ENCODE assay signal across 8 cellular contexts in the genomic region with DNA sequence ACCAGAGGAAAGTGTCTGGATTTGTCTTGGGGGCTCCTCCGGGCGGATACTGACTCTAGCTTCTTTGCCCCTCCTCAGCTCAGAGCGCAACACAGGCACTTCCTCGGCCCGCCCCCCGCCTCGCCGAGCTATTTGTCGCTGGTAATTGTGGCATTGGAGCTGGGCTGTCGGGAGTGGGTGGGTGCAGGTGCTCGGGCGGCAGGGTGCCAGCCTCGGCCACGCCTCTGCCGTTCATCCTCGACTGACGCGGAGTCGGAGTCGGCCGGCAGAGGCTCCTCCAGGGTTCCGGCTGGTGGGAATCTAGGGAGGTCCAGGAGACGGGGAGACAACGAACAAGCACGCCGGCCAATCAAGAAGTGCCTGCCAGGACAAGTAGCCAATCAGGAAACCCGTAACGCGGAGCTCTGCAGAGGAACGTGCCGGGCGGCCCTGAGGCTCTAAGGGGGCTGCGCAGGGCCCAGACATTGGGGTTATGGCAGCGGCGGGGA. TPM values are rescaled to one million over a fixed set of nuclear protein-coding genes. Genes with fewer than 3 reads are reported as not detected.
DNase-seq lines count a peak whose midpoint lies in the region; ATAC-seq and TF ChIP-seq lines count a peak whose summit lies in the region.

No MANE protein-coding gene starts in this region.

- TF ChIP-seq CTCF in DND-41 (IDR thresholded peaks at IDR 0.05; ENCODE audit: borderline replicate concordance, extremely low read depth, low read length, poor library complexity, severe bottlenecking): no peak
- no peak for TF ChIP-seq CTCF in WTC11 (IDR thresholded peaks at IDR 0.05)

- CTCF ChIA-PET in WTC11 (lab: Charles Lee): interaction anchor here (0.7 to 2.2 kb wide), 7 partner anchors 15 to 100 kb away, joined by 3 to 17 read pairs (median 4); no protein-coding TSS in a partner anchor

- peak; percentile 88 for ATAC-seq in DND-41 (ENCODE audit: insufficient read depth, low read depth)
- peak; percentile 94 for ATAC-seq in WTC11
- ATAC-seq in stimulated activated naive B cell treated with anti-CD40 and anti-IgM and Interleukin-4, amounts not matched to agents 10 μg/mL and 1 μg/mL and 100 μg/mL, for 72 hours (replicated peaks): peak; percentile 49 to 60
- ATAC-seq in GM21717 (IDR thresholded peaks at IDR 0.05; ENCODE audit: unreplicated experiment): no peak

- H3K4me2 ChIP-seq in DND-41 (ENCODE audit: insufficient read depth, low read length): peak overlapping the region; percentile 66

- H3K4me3 ChIP-seq in DND-41 (ENCODE audit: low read depth in 1 of 2, low read length in 2 of 2): peak overlapping the region in 1 of 2 experiments; percentile 53; a peak in 2 of 4 replicates

- H3K9me3 ChIP-seq in DND-41 (ENCODE audit: insufficient read depth, low read length, severe bottlenecking): no peaks in the 10 kb centered on the region

- peak overlapping the region; percentile 41; the same call in 1 of the 2 replicates for H3K9ac ChIP-seq in DND-41 (ENCODE audit: low read depth, low read length)

- H2AFZ ChIP-seq in DND-41 (ENCODE audit: low read depth, low read length): peak overlapping the region; percentile 61

- H3K4me1 ChIP-seq in DND-41 (ENCODE audit: insufficient read depth, low read length): peaks cover 26% of the 10 kb centered on the region

- peak overlapping the region; percentile 90 for H3K27ac Mint-ChIP-seq in WTC11
- H3K27ac Mint-ChIP-seq in stimulated activated naive B cell treated with anti-CD40 and anti-IgM and Interleukin-4, amounts not matched to agents 10 μg/mL and 1 μg/mL and 100 μg/mL, for 72 hours: no peak overlapping the region

- POLR2A ChIA-PET in WTC11 (lab: Charles Lee): interaction anchor here (0.8 to 1.5 kb wide), 3 partner anchors 22 to 42 kb away, joined by 3 to 4 read pairs (median 4); partner anchors contain the start of gene ELK1

- H4K20me1 ChIP-seq in DND-41 (ENCODE audit: insufficient read depth, low read length): no peaks in the 10 kb centered on the region

- H3K27ac ChIP-seq in DND-41 (ENCODE audit: low read length): 0 out of 2 replicates have a peak overlapping the region, but pooled peaks have one; percentile 10

- H3K27me3 ChIP-seq in DND-41 (ENCODE audit: insufficient read depth, low read length, poor library complexity): no peaks in the 10 kb centered on the region

- H3K36me3 Mint-ChIP-seq in WTC11: no peaks in the 10 kb centered on the region
- H3K36me3 Mint-ChIP-seq in stimulated activated naive B cell treated with anti-CD40 and anti-IgM and Interleukin-4, amounts not matched to agents 10 μg/mL and 1 μg/mL and 100 μg/mL, for 72 hours: peaks cover 19 to 20% of the 10 kb centered on the region in 2 donors

- no peaks in the 10 kb centered on the region for H3K9me3 Mint-ChIP-seq in WTC11
- no peaks in the 10 kb centered on the region for H3K9me3 Mint-ChIP-seq in stimulated activated naive B cell treated with anti-CD40 and anti-IgM and Interleukin-4, amounts not matched to agents 10 μg/mL and 1 μg/mL and 100 μg/mL, for 72 hours

- H3K27me3 Mint-ChIP-seq in WTC11 (ENCODE audit: low read depth): peaks cover 27% of the 10 kb centered on the region
- H3K27me3 Mint-ChIP-seq in stimulated activated naive B cell treated with anti-CD40 and anti-IgM and Interleukin-4, amounts not matched to agents 10 μg/mL and 1 μg/mL and 100 μg/mL, for 72 hours: peaks cover 21 to 24% of the 10 kb centered on the region in 2 donors

- H3K79me2 ChIP-seq in DND-41 (ENCODE audit: insufficient read depth, low read length): no peaks in the 10 kb centered on the region

- DNase-seq in DND-41: peak; percentile 78
- peak; percentile 6 for DNase-seq in NCI-H187 treated with DMSO at 0.1 percent for 48 hours (lab: John Stamatoyannopoulos, UW)
- DNase-seq in WTC11 (ENCODE audit: low spot score): peak; percentile 81
- peak; percentile 31 for DNase-seq in dedifferentiated amniotic fluid mesenchymal stem cell (ENCODE audit: extremely low spot score)
- peak; percentile 90 for DNase-seq in left kidney (ENCODE audit: low read depth, low spot score)
- no peak for DNase-seq in stimulated activated naive B cell treated with anti-CD40 and anti-IgM and Interleukin-4, amounts not matched to agents 10 μg/mL and 1 μg/mL and 100 μg/mL, for 72 hours
- no peak for DNase-seq in NOMO-1 (lab: John Stamatoyannopoulos, UW; ENCODE audit: unreplicated experiment in 2 of 2)

- peaks cover 21% of the 10 kb centered on the region for H3K4me1 Mint-ChIP-seq in WTC11
- peaks cover 13 to 28% of the 10 kb centered on the region in 2 donors for H3K4me1 Mint-ChIP-seq in stimulated activated naive B cell treated with anti-CD40 and anti-IgM and Interleukin-4, amounts not matched to agents 10 μg/mL and 1 μg/mL and 100 μg/mL, for 72 hours

- H3K36me3 ChIP-seq in DND-41 (ENCODE audit: insufficient read depth, low read length): no peaks in the 10 kb centered on the region

- H3K4me3 Mint-ChIP-seq in WTC11: peak overlapping the region; percentile 72
- H3K4me3 Mint-ChIP-seq in stimulated activated naive B cell treated with anti-CD40 and anti-IgM and Interleukin-4, amounts not matched to agents 10 μg/mL and 1 μg/mL and 100 μg/mL, for 72 hours: peak overlapping the region; percentile 78 to 81

TF ChIP-seq in WTC11, 78 proteins besides CTCF, POLR2A, EP300 and RAD21:
- TF ChIP-seq, protein P1, sequence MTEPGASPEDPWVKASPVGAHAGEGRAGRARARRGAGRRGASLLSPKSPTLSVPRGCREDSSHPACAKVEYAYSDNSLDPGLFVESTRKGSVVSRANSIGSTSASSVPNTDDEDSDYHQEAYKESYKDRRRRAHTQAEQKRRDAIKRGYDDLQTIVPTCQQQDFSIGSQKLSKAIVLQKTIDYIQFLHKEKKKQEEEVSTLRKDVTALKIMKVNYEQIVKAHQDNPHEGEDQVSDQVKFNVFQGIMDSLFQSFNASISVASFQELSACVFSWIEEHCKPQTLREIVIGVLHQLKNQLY (CRISPR knock-in tag; IDR thresholded peaks at IDR 0.05): no peak
- TF ChIP-seq SP1 (CRISPR knock-in tag; conservative IDR thresholded peaks at IDR 0.05) (peak; percentile 44; the same call in 1 of the 2 replicates), CDX4 (CRISPR knock-in tag; IDR thresholded peaks at IDR 0.05; ENCODE audit: borderline replicate concordance) (no peak), ESRRA (CRISPR knock-in tag; IDR thresholded peaks at IDR 0.05; ENCODE audit: borderline replicate concordance) (no peak), MYBL2 (CRISPR knock-in tag; IDR thresholded peaks at IDR 0.05) (no peak), ETV6 (CRISPR knock-in tag; IDR thresholded peaks at IDR 0.05) (peak; percentile 20; the same call in 1 of the 2 replicates), NFYB (CRISPR knock-in tag; conservative IDR thresholded peaks at IDR 0.05; ENCODE audit: low read depth) (peak; percentile 74), CBFB (CRISPR knock-in tag; IDR thresholded peaks at IDR 0.05; ENCODE audit: low read depth) (no peak)
- TF ChIP-seq, protein P2, sequence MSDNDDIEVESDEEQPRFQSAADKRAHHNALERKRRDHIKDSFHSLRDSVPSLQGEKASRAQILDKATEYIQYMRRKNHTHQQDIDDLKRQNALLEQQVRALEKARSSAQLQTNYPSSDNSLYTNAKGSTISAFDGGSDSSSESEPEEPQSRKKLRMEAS (CRISPR knock-in tag; IDR thresholded peaks at IDR 0.05): peak; percentile 25; the same call in 1 of the 2 replicates
- TF ChIP-seq, protein P3, sequence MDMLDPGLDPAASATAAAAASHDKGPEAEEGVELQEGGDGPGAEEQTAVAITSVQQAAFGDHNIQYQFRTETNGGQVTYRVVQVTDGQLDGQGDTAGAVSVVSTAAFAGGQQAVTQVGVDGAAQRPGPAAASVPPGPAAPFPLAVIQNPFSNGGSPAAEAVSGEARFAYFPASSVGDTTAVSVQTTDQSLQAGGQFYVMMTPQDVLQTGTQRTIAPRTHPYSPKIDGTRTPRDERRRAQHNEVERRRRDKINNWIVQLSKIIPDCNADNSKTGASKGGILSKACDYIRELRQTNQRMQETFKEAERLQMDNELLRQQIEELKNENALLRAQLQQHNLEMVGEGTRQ (CRISPR knock-in tag; IDR thresholded peaks at IDR 0.05): no peak

RNA-seq across cellular contexts. Expression of gene SYN1, which starts 3.9 kb away (rescaled TPM):
- 7.1 to 8.3 TPM (median 7.3 TPM) in 3 replicates for total RNA-seq in WTC11 (2021)

RNA-seq across cellular contexts. Expression of gene CFP, which starts 6.1 kb away (rescaled TPM):
- total RNA-seq in WTC11 (2021): 2.0 to 3.4 TPM (median 2.8 TPM) in 3 replicates

RNA-seq across cellular contexts. Expression of gene ELK1, which starts 26.8 kb away (rescaled TPM):
- total RNA-seq in WTC11 (2021): 35.2 to 35.8 TPM (median 35.3 TPM) in 3 replicates

RNA-seq across cellular contexts. Expression of gene UXT, which starts 35.4 kb away (rescaled TPM):
- total RNA-seq in WTC11 (2021): 68.6 to 80.5 TPM (median 79.9 TPM) in 3 replicates

RNA-seq across cellular contexts. Expression of gene TIMP1, which starts 41.3 kb away (rescaled TPM):
- 35.4 to 50.8 TPM (median 50.1 TPM) in 3 replicates for total RNA-seq in WTC11 (2021)

Comparison
In these comparisons a context has a peak if more than half of its experiments do, and no peak if none do; other contexts are left out.
1. DNase-seq: peak in DND-41 (single experiment), NCI-H187 treated with DMSO at 0.1 percent for 48 hours (single experiment), WTC11 (single experiment), dedifferentiated amniotic fluid mesenchymal stem cell (single experiment) and left kidney (single experiment); none in stimulated activated naive B cell treated with anti-CD40 and anti-IgM and Interleukin-4, amounts not matched to agents 10 μg/mL and 1 μg/mL and 100 μg/mL, for 72 hours (single experiment) and NOMO-1 (0 of 2).